In the genomic region with DNA sequence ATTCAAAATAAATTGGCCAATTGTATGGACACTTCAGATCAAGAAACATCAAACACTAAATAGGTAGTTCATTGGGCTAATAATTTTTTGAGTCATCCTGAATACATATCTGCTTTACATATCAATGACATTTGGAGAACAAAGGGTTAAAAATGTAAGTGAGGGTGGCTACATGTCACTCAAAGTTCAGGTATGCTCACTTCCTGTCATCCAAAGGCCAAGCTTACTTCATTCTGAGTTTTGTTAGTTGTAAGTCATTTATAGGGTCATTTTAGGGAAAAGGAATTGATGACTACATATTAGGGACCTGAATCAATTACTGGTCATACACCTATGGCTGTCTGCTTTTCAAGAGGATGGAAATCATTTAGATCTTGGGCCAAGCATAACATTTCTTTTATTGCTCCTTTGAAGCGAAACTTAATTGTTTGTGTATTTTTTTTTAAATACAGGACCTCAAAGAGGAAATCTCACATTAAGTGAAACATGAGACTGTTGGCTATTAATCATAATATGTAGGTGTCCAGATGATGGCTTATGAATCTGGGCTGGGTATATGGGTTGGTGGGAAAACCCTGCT, we compare ENCODE assay signal across 1 cellular context.
TF ChIP-seq lines count a peak whose summit lies in the region.

No MANE protein-coding gene starts in this region.

TF ChIP-seq in H1, 55 proteins besides CTCF, POLR2A, EP300 and RAD21 (continued from another document):
- TF ChIP-seq, protein P1, sequence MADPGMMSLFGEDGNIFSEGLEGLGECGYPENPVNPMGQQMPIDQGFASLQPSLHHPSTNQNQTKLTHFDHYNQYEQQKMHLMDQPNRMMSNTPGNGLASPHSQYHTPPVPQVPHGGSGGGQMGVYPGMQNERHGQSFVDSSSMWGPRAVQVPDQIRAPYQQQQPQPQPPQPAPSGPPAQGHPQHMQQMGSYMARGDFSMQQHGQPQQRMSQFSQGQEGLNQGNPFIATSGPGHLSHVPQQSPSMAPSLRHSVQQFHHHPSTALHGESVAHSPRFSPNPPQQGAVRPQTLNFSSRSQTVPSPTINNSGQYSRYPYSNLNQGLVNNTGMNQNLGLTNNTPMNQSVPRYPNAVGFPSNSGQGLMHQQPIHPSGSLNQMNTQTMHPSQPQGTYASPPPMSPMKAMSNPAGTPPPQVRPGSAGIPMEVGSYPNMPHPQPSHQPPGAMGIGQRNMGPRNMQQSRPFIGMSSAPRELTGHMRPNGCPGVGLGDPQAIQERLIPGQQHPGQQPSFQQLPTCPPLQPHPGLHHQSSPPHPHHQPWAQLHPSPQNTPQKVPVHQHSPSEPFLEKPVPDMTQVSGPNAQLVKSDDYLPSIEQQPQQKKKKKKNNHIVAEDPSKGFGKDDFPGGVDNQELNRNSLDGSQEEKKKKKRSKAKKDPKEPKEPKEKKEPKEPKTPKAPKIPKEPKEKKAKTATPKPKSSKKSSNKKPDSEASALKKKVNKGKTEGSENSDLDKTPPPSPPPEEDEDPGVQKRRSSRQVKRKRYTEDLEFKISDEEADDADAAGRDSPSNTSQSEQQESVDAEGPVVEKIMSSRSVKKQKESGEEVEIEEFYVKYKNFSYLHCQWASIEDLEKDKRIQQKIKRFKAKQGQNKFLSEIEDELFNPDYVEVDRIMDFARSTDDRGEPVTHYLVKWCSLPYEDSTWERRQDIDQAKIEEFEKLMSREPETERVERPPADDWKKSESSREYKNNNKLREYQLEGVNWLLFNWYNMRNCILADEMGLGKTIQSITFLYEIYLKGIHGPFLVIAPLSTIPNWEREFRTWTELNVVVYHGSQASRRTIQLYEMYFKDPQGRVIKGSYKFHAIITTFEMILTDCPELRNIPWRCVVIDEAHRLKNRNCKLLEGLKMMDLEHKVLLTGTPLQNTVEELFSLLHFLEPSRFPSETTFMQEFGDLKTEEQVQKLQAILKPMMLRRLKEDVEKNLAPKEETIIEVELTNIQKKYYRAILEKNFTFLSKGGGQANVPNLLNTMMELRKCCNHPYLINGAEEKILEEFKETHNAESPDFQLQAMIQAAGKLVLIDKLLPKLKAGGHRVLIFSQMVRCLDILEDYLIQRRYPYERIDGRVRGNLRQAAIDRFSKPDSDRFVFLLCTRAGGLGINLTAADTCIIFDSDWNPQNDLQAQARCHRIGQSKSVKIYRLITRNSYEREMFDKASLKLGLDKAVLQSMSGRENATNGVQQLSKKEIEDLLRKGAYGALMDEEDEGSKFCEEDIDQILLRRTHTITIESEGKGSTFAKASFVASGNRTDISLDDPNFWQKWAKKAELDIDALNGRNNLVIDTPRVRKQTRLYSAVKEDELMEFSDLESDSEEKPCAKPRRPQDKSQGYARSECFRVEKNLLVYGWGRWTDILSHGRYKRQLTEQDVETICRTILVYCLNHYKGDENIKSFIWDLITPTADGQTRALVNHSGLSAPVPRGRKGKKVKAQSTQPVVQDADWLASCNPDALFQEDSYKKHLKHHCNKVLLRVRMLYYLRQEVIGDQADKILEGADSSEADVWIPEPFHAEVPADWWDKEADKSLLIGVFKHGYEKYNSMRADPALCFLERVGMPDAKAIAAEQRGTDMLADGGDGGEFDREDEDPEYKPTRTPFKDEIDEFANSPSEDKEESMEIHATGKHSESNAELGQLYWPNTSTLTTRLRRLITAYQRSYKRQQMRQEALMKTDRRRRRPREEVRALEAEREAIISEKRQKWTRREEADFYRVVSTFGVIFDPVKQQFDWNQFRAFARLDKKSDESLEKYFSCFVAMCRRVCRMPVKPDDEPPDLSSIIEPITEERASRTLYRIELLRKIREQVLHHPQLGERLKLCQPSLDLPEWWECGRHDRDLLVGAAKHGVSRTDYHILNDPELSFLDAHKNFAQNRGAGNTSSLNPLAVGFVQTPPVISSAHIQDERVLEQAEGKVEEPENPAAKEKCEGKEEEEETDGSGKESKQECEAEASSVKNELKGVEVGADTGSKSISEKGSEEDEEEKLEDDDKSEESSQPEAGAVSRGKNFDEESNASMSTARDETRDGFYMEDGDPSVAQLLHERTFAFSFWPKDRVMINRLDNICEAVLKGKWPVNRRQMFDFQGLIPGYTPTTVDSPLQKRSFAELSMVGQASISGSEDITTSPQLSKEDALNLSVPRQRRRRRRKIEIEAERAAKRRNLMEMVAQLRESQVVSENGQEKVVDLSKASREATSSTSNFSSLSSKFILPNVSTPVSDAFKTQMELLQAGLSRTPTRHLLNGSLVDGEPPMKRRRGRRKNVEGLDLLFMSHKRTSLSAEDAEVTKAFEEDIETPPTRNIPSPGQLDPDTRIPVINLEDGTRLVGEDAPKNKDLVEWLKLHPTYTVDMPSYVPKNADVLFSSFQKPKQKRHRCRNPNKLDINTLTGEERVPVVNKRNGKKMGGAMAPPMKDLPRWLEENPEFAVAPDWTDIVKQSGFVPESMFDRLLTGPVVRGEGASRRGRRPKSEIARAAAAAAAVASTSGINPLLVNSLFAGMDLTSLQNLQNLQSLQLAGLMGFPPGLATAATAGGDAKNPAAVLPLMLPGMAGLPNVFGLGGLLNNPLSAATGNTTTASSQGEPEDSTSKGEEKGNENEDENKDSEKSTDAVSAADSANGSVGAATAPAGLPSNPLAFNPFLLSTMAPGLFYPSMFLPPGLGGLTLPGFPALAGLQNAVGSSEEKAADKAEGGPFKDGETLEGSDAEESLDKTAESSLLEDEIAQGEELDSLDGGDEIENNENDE (IDR thresholded peaks at IDR 0.05; ENCODE audit: insufficient replicate concordance, low read length): no peak
